Comparison of ENCODE assay signal across 18 cellular contexts in the genomic region with DNA sequence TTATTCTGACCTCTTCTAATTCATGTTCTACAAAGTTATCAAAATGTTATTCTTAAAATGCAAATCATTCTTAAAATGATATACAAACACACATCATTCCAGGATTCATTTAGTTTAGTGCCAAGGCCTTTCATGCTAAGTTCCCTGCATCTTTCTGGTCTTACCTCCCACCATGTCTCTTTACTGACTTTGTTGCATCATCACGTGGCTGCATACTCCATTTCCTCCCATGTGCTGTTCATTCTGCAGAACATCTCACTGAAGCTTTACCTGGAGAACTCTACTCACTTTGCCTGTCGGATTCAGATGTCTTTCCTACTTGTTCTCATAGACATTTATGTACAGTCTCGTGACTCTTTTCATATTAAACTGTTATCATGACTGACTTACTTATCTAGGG.
DNase-seq lines count a peak whose midpoint lies in the region; ATAC-seq and TF ChIP-seq lines count a peak whose summit lies in the region.
"Had no signal": no experiment of that assay in that cellular context is flagged by ENCODE, and none has a peak within 500 bp of the region (broad histone marks: within the 10 kb centered on the region; RNA-seq: fewer than 3 reads in every experiment).

No MANE protein-coding gene starts in this region.

- H2BK120ac ChIP-seq in IMR-90 (ENCODE audit: low read depth, low read length), result no peak overlapping the region

- H3K4me1 Mint-ChIP-seq in brain (peaks cover 29% of the 10 kb centered on the region), nephron progenitor cell (peaks cover 18% of the 10 kb centered on the region)
- H3K4me1 Mint-ChIP-seq: H9 had no signal

- peak overlapping the region; percentile 67 for H2AFZ ChIP-seq in IMR-90 (replicated peaks; ENCODE audit: low read length, poor library complexity)

- no peaks in the 10 kb centered on the region for H4K20me1 ChIP-seq in IMR-90 (ENCODE audit: insufficient read depth, low read length)

- no peak overlapping the region for H3K9ac ChIP-seq in IMR-90 (ENCODE audit: low read depth, low read length)
- no peak overlapping the region for H3K9ac ChIP-seq in rectal smooth muscle tissue (ENCODE audit: low read length)

- no peak for ATAC-seq in IMR-90 (ENCODE audit: low read depth)
- no peak for ATAC-seq in GM21526 (IDR thresholded peaks at IDR 0.05; ENCODE audit: low FRiP score, unreplicated experiment)

- H4K5ac ChIP-seq in IMR-90 (ENCODE audit: low read depth, low read length), result no peak overlapping the region

- 75% methylated on average over 1 of the region's 3 CpGs; no CpG with 5 or more reads in 1 of the 2 experiments for WGBS in IMR-90 (ENCODE audit: extremely low coverage in 2 of 2, insufficient read length in 1 of 2), 2 experiments

- no peak for TF ChIP-seq CTCF in IMR-90 (conservative IDR thresholded peaks at IDR 0.05; ENCODE audit: low read depth, low read length)
- TF ChIP-seq CTCF in brain (conservative IDR thresholded peaks at IDR 0.05), result no peak
- TF ChIP-seq CTCF in uterus (IDR thresholded peaks at IDR 0.05), result no peak
- TF ChIP-seq CTCF in nephron progenitor cell (IDR thresholded peaks at IDR 0.05), result no peak
- TF ChIP-seq CTCF in GM10266 (IDR thresholded peaks at IDR 0.05; ENCODE audit: control insufficient read depth, insufficient read depth, low read depth, missing control alignments), result no peak

- 0 out of 2 replicates have a peak overlapping the region, but pooled peaks have one; percentile 30 for H3K4ac ChIP-seq in IMR-90 (ENCODE audit: low read depth, low read length)

- no peak overlapping the region; the same call in 1 of the 2 replicates for H3K23ac ChIP-seq in IMR-90 (ENCODE audit: low read depth, low read length)

- no peak overlapping the region for H3K18ac ChIP-seq in IMR-90 (ENCODE audit: low read depth, low read length)

- peaks cover 51% of the 10 kb centered on the region for H3K36me3 Mint-ChIP-seq in brain
- H3K36me3 Mint-ChIP-seq in nephron progenitor cell (ENCODE audit: low read depth), result peaks cover 84% of the 10 kb centered on the region

- no peak overlapping the region for H3K4me3 ChIP-seq in IMR-90 (ENCODE audit: insufficient read depth, low read depth, low read length)
- no peak overlapping the region for H3K4me3 ChIP-seq in rectal smooth muscle tissue (ENCODE audit: low read length)
- no peak overlapping the region for H3K4me3 ChIP-seq in uterus

- H3K4me1 ChIP-seq in IMR-90 (ENCODE audit: control insufficient read depth, insufficient read depth, low read length), result no peaks in the 10 kb centered on the region
- H3K4me1 ChIP-seq in rectal smooth muscle tissue (ENCODE audit: control insufficient read depth, insufficient read depth, low read length), result peaks cover 27% of the 10 kb centered on the region
- no peaks in the 10 kb centered on the region for H3K4me1 ChIP-seq in uterus
- H3K4me1 ChIP-seq: BE2C had no signal

- dilution Hi-C loops in IMR-90 (cut with HindIII; ENCODE audit: low sequenced_read_pairs, unreplicated experiment), result no loop called here

- no peak for TF ChIP-seq RAD21 in IMR-90 (IDR thresholded peaks at IDR 0.05; ENCODE audit: low read length)

- peak overlapping the region; percentile 50; the same call in 1 of the 2 replicates for H4K91ac ChIP-seq in IMR-90 (ENCODE audit: insufficient read depth, low read depth, low read length)

- H3K27ac ChIP-seq in IMR-90 (ENCODE audit: insufficient read depth, low read length) (no peak overlapping the region), rectal smooth muscle tissue (ENCODE audit: low read depth, low read length) (peak overlapping the region; percentile 93), uterus (peak overlapping the region; percentile 70 to 83)

- H3K9me3 ChIP-seq in IMR-90 (ENCODE audit: control insufficient read depth, insufficient read depth, low read length), result peaks cover 11% of the 10 kb centered on the region
- peaks cover 0 to 11% of the 10 kb centered on the region in 2 donors for H3K9me3 ChIP-seq in uterus

- no peak overlapping the region for H4K8ac ChIP-seq in IMR-90 (ENCODE audit: low read depth in 2 of 2, low read length in 2 of 2)

- peaks cover 33 to 55% (median 52%) of the 10 kb centered on the region in 5 experiments for H3K9me3 Mint-ChIP-seq in brain
- H3K9me3 Mint-ChIP-seq in nephron progenitor cell, result peaks cover 74% of the 10 kb centered on the region

- H3K4me3 Mint-ChIP-seq in brain (no peak overlapping the region), nephron progenitor cell (no peak overlapping the region)
- H3K4me3 Mint-ChIP-seq: CD4-positive, CD25-positive, alpha-beta regulatory T cell; CD8-positive, alpha-beta memory T cell; H9 had no signal

- in situ Hi-C loops in IMR-90 (cut with MboI; ENCODE audit: low sequenced_read_pairs), result no loop called here

- H3K4me2 ChIP-seq in IMR-90 (ENCODE audit: low read depth, low read length), result no peak overlapping the region

- H3K27ac Mint-ChIP-seq in brain (peak overlapping the region in 3 of 5 experiments; percentile 8 to 98 (median 26)), nephron progenitor cell (no peak overlapping the region)
- H3K27ac Mint-ChIP-seq: CD4-positive, CD25-positive, alpha-beta regulatory T cell; CD8-positive, alpha-beta memory T cell; H9 had no signal

- no peak overlapping the region; the same call in 1 of the 2 replicates for H3K14ac ChIP-seq in IMR-90 (replicated peaks; ENCODE audit: low read depth, low read length)

- H3K27me3 ChIP-seq in IMR-90 (ENCODE audit: control insufficient read depth, insufficient read depth, low read length) (no peaks in the 10 kb centered on the region), rectal smooth muscle tissue (ENCODE audit: control insufficient read depth, insufficient read depth, low read length) (no peaks in the 10 kb centered on the region), uterus (no peaks in the 10 kb centered on the region)
- H3K27me3 ChIP-seq: BE2C had no signal

- H3K9me1 ChIP-seq in IMR-90 (ENCODE audit: insufficient read depth, low read length), result peaks cover 2% of the 10 kb centered on the region; the same call in 1 of the 2 replicates

- no peak overlapping the region for H2BK5ac ChIP-seq in IMR-90 (ENCODE audit: low read depth, low read length, poor library complexity, severe bottlenecking)

- TF ChIP-seq POLR2A in IMR-90 (IDR thresholded peaks at IDR 0.05; ENCODE audit: low read depth, low read length), result no peak
- no peak for TF ChIP-seq POLR2A in uterus (IDR thresholded peaks at IDR 0.05)

- intact Hi-C loops in IMR-90 (cut with micrococcal nuclease) (no loop called here), uterus (cut with DNase I; ENCODE audit: low total_unique reads) (no loop called here)

- no peak overlapping the region for H2BK20ac ChIP-seq in IMR-90 (ENCODE audit: low read depth, low read length)

- H2BK15ac ChIP-seq in IMR-90 (ENCODE audit: low read depth, low read length), result no peak overlapping the region

- no peaks in the 10 kb centered on the region for H3K36me3 ChIP-seq in IMR-90 (ENCODE audit: control insufficient read depth, insufficient read depth, low read length)
- peaks cover 2% of the 10 kb centered on the region for H3K36me3 ChIP-seq in rectal smooth muscle tissue (ENCODE audit: control insufficient read depth, insufficient read depth, low read length)
- no peaks in the 10 kb centered on the region for H3K36me3 ChIP-seq in uterus
- H3K36me3 ChIP-seq: BE2C had no signal

- H2AK5ac ChIP-seq in IMR-90 (ENCODE audit: low read depth, low read length), result no peak overlapping the region

- no peak overlapping the region for H3K56ac ChIP-seq in IMR-90 (ENCODE audit: extremely low read depth, insufficient read depth, low read length)

- H3K79me1 ChIP-seq in IMR-90 (ENCODE audit: low read depth in 1 of 2, low read length in 2 of 2), result no peaks in the 10 kb centered on the region

- no TSS peak for BruUV-seq in IMR-90 (replicated peaks; lab: Mats Ljungman, UMichigan)

- CTCF ChIA-PET in IMR-90 (lab: Yijun Ruan, JAX), result no interaction called here

- peak overlapping the region; percentile 51 for H2AK9ac ChIP-seq in IMR-90 (replicated peaks; ENCODE audit: low read depth, low read length, poor library complexity)

- H3K27me3 Mint-ChIP-seq in brain (no peaks in the 10 kb centered on the region), nephron progenitor cell (ENCODE audit: low read depth, poor library complexity) (peaks cover 3% of the 10 kb centered on the region)
- H3K27me3 Mint-ChIP-seq: CD4-positive, CD25-positive, alpha-beta regulatory T cell had no signal

- POLR2A ChIA-PET in IMR-90 (lab: Charles Lee; ENCODE audit: unreplicated experiment), result no interaction called here

- no peak for DNase-seq in IMR-90
- no peak for DNase-seq in uterus
- no peak for DNase-seq in nephron progenitor cell
- no peak for DNase-seq in GM10266 (ENCODE audit: extremely low spot score)
- DNase-seq: BE2C; C1 segment of cervical spinal cord; CD4-positive, CD25-positive, alpha-beta regulatory T cell; CD8-positive, alpha-beta memory T cell; COR-L47; DMS 273 treated with DMSO at 0.1 percent for 48 hours; DMS53; DND-41; EL; GOT3; H9 had no signal

TF ChIP-seq in IMR-90, 13 proteins besides CTCF, POLR2A, EP300 and RAD21:
- TF ChIP-seq CEBPB (IDR thresholded peaks at IDR 0.05; ENCODE audit: low read depth, low read length), result peak; percentile 63; the same call in 1 of the 2 replicates
- TF ChIP-seq MAFK (IDR thresholded peaks at IDR 0.05; ENCODE audit: low read depth, low read length), result no peak
